Comparison of ENCODE assay signal across 20 cellular contexts in the genomic region with DNA sequence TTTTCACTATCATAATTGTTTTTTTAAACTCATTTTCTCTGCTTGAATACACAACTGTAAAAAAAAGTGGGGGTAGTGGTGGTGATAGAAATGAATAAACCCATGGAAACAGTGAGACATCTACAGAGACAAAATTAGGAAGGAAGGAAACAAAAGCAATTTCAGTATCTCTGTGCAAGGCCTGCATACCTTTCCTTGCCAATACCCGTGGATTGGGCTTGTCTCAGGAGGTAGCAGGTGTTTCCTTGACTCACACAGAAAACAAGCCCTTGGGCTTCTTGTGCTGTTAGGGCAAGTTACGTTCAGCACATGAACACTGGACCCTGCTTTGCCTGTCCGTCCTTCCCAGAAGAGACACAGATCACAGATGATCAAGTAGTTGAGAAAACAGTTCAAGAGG.
DNase-seq lines count a peak whose midpoint lies in the region; ATAC-seq, FAIRE-seq and TF ChIP-seq lines count a peak whose summit lies in the region.
"Had no signal": no experiment of that assay in that cellular context is flagged by ENCODE, and none has a peak within 500 bp of the region (broad histone marks: within the 10 kb centered on the region; RNA-seq: fewer than 3 reads in every experiment).

No MANE protein-coding gene starts in this region.

- no peak overlapping the region for H2AFZ ChIP-seq in keratinocyte (ENCODE audit: control insufficient read depth, low read length)
- H2AFZ ChIP-seq: parathyroid adenoma had no signal

- no peaks in the 10 kb centered on the region for H3K79me2 ChIP-seq in keratinocyte (ENCODE audit: control insufficient read depth, insufficient read depth, low read length)
- H3K79me2 ChIP-seq: parathyroid adenoma had no signal

- no peaks in the 10 kb centered on the region for H3K9me1 ChIP-seq in keratinocyte (ENCODE audit: control insufficient read depth, extremely low read depth, insufficient read depth, low read length)

- no peak overlapping the region for H3K4me2 ChIP-seq in keratinocyte (ENCODE audit: control insufficient read depth, extremely low read depth, insufficient read depth, low read depth, low read length)
- H3K4me2 ChIP-seq: SK-N-SH had no signal

- H3K4me3 ChIP-seq in keratinocyte (ENCODE audit: control insufficient read depth in 2 of 3, extremely low read depth in 1 of 3, insufficient read depth in 2 of 3, low read depth in 1 of 3, low read length in 3 of 3): no peak overlapping the region
- H3K4me3 ChIP-seq: cardiac muscle cell, skin epidermis, tibial nerve had no signal

- TF ChIP-seq CTCF in keratinocyte (optimal IDR thresholded peaks at IDR 0.05 in 1 of 3, IDR thresholded peaks at IDR 0.05 in 1 of 3, conservative IDR thresholded peaks at IDR 0.05 in 1 of 3; ENCODE audit: extremely low read depth in 1 of 3, insufficient read depth in 2 of 3, low read length in 3 of 3): no peak

- ATAC-seq in GM18907 (IDR thresholded peaks at IDR 0.05; ENCODE audit: unreplicated experiment) (peak; percentile 33), HG02642 (IDR thresholded peaks at IDR 0.05; ENCODE audit: poor library complexity, unreplicated experiment) (peak; percentile 57), HG03378 (IDR thresholded peaks at IDR 0.05; ENCODE audit: unreplicated experiment) (peak; percentile 56)
- ATAC-seq: PC-3 had no signal

- H3K36me3 ChIP-seq in keratinocyte (ENCODE audit: control insufficient read depth in 2 of 2, extremely low read depth in 1 of 2, insufficient read depth in 2 of 2, low read length in 2 of 2): no peaks in the 10 kb centered on the region
- H3K36me3 ChIP-seq: cardiac muscle cell, tibial nerve had no signal

- peak; percentile 89 for FAIRE-seq in keratinocyte (lab: Jason Lieb, UNC)

- peaks cover 4% of the 10 kb centered on the region for H3K4me1 ChIP-seq in keratinocyte (ENCODE audit: control insufficient read depth, extremely low read depth, insufficient read depth, low read length)
- H3K4me1 ChIP-seq: parathyroid adenoma, tibial nerve had no signal

- no peak overlapping the region for H3K27ac ChIP-seq in keratinocyte (ENCODE audit: control insufficient read depth, insufficient read depth, low read length)
- H3K27ac ChIP-seq: cardiac muscle cell, parathyroid adenoma, skin epidermis, tibial nerve had no signal

- H3K9me3 ChIP-seq in keratinocyte (ENCODE audit: control insufficient read depth, low read depth, low read length): no peaks in the 10 kb centered on the region
- H3K9me3 ChIP-seq: SK-N-SH had no signal

- dilution Hi-C loops in keratinocyte (cut with MboI; ENCODE audit: extremely low pct_ligation_motif_present, low sequenced_read_pairs): no loop called here

- DNase-seq in keratinocyte (ENCODE audit: low read depth, low spot score) (peak; percentile 36), NCI-H524 (lab: John Stamatoyannopoulos, UW) (no peak), SIG-M5 (lab: John Stamatoyannopoulos, UW) (no peak), mesenteric fat pad (ENCODE audit: low spot score) (no peak)
- no peak for DNase-seq in effector CD8-positive, alpha-beta T cell (lab: John Stamatoyannopoulos, UW)
- DNase-seq: activated CD4-positive, alpha-beta T cell treated with anti-CD3 and anti-CD28 coated beads, Interleukin-2, amount 50 U/mL, for 4 hours; activated naive CD8-positive, alpha-beta T cell treated with anti-CD3 and anti-CD28 coated beads, Interleukin-2, amount 10 ng/mL, durations not matched to agents 7 days and 5 days; activated T-cell treated with anti-CD3 and anti-CD28 coated beads, Interleukin-2, amount 50 U/mL, for 48 hours; DMS53; NCI-H187 treated with DMSO at 0.1 percent for 48 hours; NCI-H510A; PC-3; SK-N-SH had no signal

- H3K9ac ChIP-seq in keratinocyte (ENCODE audit: control insufficient read depth, extremely low read depth, insufficient read depth, low read length): no peak overlapping the region
- H3K9ac ChIP-seq: parathyroid adenoma, SK-N-SH had no signal

- no peaks in the 10 kb centered on the region for H3K27me3 ChIP-seq in keratinocyte (ENCODE audit: control insufficient read depth, extremely low read depth, insufficient read depth, low read length)
- H3K27me3 ChIP-seq: cardiac muscle cell, tibial nerve had no signal

- no peaks in the 10 kb centered on the region for H4K20me1 ChIP-seq in keratinocyte (ENCODE audit: control insufficient read depth, extremely low read depth, insufficient read depth, low read length)
